Comparison of ENCODE assay signal across 2 cellular contexts in the genomic region with DNA sequence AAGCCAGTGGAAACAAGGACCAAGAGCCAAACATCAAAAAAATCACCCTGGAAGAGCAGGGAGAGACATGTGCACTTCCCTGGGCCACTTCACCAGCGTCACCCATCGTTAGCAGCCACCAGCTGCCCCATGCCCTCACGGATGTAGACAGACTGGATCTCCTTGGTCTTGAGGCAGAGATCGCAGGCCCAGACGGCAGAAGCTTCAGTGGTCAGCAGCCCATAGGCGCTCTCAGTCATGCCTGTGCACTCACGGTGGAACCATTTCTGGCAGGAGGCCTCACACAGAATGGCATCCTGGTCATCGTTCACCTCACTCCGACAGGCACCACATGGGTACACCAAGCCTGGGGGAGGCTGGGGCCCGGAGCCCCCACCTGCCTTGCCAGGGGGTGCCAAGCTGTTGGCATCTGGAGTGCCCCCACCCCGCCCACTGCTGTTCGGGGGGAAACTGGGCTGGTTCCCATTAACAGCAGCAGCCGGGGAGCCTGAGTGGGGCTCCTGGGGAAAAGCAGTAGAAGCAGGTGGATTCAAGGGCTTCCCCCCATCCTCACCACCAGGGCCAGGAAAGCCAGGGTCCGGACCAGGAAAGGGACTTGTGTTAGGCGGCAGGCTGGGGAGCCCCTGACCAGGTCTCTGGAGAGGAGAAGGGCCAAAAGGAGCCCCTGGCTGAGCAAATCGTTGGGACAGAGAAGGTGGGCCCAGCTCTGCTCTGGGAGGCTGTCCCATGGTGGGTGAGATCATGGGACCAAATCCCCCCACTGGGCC.
TF ChIP-seq lines count a peak whose summit lies in the region.

No MANE protein-coding gene starts in this region.

TF ChIP-seq in HEK293, 187 proteins besides CTCF, POLR2A, EP300 and RAD21 (continued from another document):
- TF ChIP-seq HIC1 (tag by site-specific recombination; IDR thresholded peaks at IDR 0.05): 0 out of 2 replicates have a peak, but pooled peaks have one; percentile 36
- no peak for TF ChIP-seq ZFHX2 (tag by site-specific recombination; conservative IDR thresholded peaks at IDR 0.05)

TF ChIP-seq in SK-N-SH treated with all-trans-retinoic acid at 6 μM for 48 hours, 23 proteins besides CTCF, POLR2A, EP300 and RAD21 (continued from another document):
- TF ChIP-seq, protein P1, sequence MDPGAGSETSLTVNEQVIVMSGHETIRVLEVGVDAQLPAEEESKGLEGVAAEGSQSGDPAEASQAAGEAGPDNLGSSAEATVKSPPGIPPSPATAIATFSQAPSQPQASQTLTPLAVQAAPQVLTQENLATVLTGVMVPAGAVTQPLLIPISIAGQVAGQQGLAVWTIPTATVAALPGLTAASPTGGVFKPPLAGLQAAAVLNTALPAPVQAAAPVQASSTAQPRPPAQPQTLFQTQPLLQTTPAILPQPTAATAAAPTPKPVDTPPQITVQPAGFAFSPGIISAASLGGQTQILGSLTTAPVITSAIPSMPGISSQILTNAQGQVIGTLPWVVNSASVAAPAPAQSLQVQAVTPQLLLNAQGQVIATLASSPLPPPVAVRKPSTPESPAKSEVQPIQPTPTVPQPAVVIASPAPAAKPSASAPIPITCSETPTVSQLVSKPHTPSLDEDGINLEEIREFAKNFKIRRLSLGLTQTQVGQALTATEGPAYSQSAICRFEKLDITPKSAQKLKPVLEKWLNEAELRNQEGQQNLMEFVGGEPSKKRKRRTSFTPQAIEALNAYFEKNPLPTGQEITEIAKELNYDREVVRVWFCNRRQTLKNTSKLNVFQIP (CRISPR knock-in tag; IDR thresholded peaks at IDR 0.05; ENCODE audit: borderline replicate concordance, low read depth): no peak
- TF ChIP-seq ZNF70 (CRISPR knock-in tag; IDR thresholded peaks at IDR 0.05): no peak
